In genomic region chr9:4740623-4741364, GRCh38 we compare ENCODE assay signal across 8 cellular contexts. TPM values are rescaled to one million over a fixed set of nuclear protein-coding genes. Genes with fewer than 3 reads are reported as not detected.
DNase-seq lines count a peak whose midpoint lies in the region; ATAC-seq, FAIRE-seq and TF ChIP-seq lines count a peak whose summit lies in the region.

Gene AK3, minus strand, starts transcription at chr9:4741202. Its CDS starts 115 bp downstream, at chr9:4741087.

- DNase-seq in BE2C (peak; percentile 92), NCI-H510A treated with DMSO at 0.1 percent for 48 hours (lab: John Stamatoyannopoulos, UW) (peak; percentile 20), HepG2 (ENCODE audit: low spot score) (peak; percentile 83)
- DNase-seq in activated CD4-positive, alpha-beta T cell treated with anti-CD3 and anti-CD28 coated beads, Interleukin-2, amount 50 U/mL, for 24 hours (ENCODE audit: low read depth in 1 of 2, low spot score in 1 of 2): peak; percentile 54 to 69
- DNase-seq in stimulated activated CD4-positive, alpha-beta T cell treated with anti-CD3 and anti-CD28 coated beads, Interleukin-4, amount 100 ng/mL, for 1 hour: peak; percentile 85

- H3K36me3 ChIP-seq in BE2C: no peaks in the 10 kb centered on the region
- peaks cover 0 to under 1% of the 10 kb centered on the region in 2 experiments; a peak in 1 of 5 replicates for H3K36me3 ChIP-seq in HepG2 (replicated peaks in 1 of 2; ENCODE audit: control insufficient read depth in 1 of 2, insufficient read depth in 2 of 2, low read length in 2 of 2)

- H3K36me3 Mint-ChIP-seq in dendritic cell treated with granulocyte-macrophage colony-stimulating factor and Interleukin-4, amounts not matched to agents 40 ng/mL and 50 ng/mL, for 4 days (ENCODE audit: low read depth): peaks cover 15% of the 10 kb centered on the region

- no peak for FAIRE-seq in HepG2 (lab: Jason Lieb, UNC)

- peak within 1 kb of the TSS; percentile 86 for H3K27ac Mint-ChIP-seq in dendritic cell treated with granulocyte-macrophage colony-stimulating factor and Interleukin-4, amounts not matched to agents 40 ng/mL and 50 ng/mL, for 4 days

- peak; percentile 86 for TF ChIP-seq RAD21 in HepG2 (CRISPR knock-in tag; IDR thresholded peaks at IDR 0.05)

- no peak within 1 kb of the TSS for H2AFZ ChIP-seq in HepG2 (ENCODE audit: low read length)

- WGBS in HepG2 (ENCODE audit: low lambda C conversion rate): 0% methylated on average over 1 of the region's 84 CpGs

- no peaks in the 10 kb centered on the region for H3K9me3 ChIP-seq in BE2C
- H3K9me3 ChIP-seq in HepG2 (ENCODE audit: low read length): no peaks in the 10 kb centered on the region

- TF ChIP-seq EP300 in HepG2 (IDR thresholded peaks at IDR 0.05; ENCODE audit: low read depth in 2 of 2, low read length in 2 of 2) (peak in 1 of 2 experiments; percentile 50; a peak in 1 of 4 replicates), HepG2 (CRISPR knock-in tag; IDR thresholded peaks at IDR 0.05; ENCODE audit: borderline replicate concordance) (no peak)

- intact Hi-C loops in dendritic cell treated with granulocyte-macrophage colony-stimulating factor and Interleukin-4, amounts not matched to agents 40 ng/mL and 50 ng/mL, for 4 days (cut with micrococcal nuclease): loop anchor here (2.0 to 5.0 kb wide), 3 partner anchors 52 to 78 kb away; partner anchors contain the start of genes CDC37L1, PLPP6 and RCL1
- intact Hi-C loops in HepG2 (cut with micrococcal nuclease; ENCODE audit: unreplicated experiment): loop anchor here (1.0 to 5.0 kb wide), 3 partner anchors 33 to 77 kb away; partner anchors contain the start of gene CDC37L1

- CTCF ChIA-PET in HepG2 (lab: Yijun Ruan, JAX; ENCODE audit: low intra/inter-chr PET ratio, low total read pairs): interaction anchor here (1.1 kb wide), 1 partner anchor 9 kb away, joined by 3 read pairs; no protein-coding TSS in a partner anchor

- peaks cover 45% of the 10 kb centered on the region for H3K79me2 ChIP-seq in HepG2 (ENCODE audit: insufficient read depth, low read length)

- H3K4me3 ChIP-seq in BE2C (ENCODE audit: low read depth, low read length) (peak within 1 kb of the TSS; percentile 88), HepG2 (replicated peaks in 1 of 3; ENCODE audit: insufficient read depth in 1 of 3, low read depth in 2 of 3, low read length in 3 of 3) (peak within 1 kb of the TSS; percentile 93 to 98 (median 96))

- peak; percentile 87 to 89 for TF ChIP-seq POLR2A in HepG2 (IDR thresholded peaks at IDR 0.05; ENCODE audit: insufficient read depth in 1 of 2, low read depth in 2 of 2, low read length in 2 of 2)

- peak within 1 kb of the TSS; percentile 98 for H3K9ac ChIP-seq in HepG2 (ENCODE audit: insufficient read depth, low read depth, low read length)

- no peaks in the 10 kb centered on the region for H3K9me3 Mint-ChIP-seq in dendritic cell treated with granulocyte-macrophage colony-stimulating factor and Interleukin-4, amounts not matched to agents 40 ng/mL and 50 ng/mL, for 4 days

- H4K20me1 ChIP-seq in HepG2 (ENCODE audit: insufficient read depth, low read length): peaks cover 28% of the 10 kb centered on the region

- POLR2A ChIA-PET in HepG2 (lab: Yijun Ruan, JAX): interaction anchor here (0.8 to 3.8 kb wide), 20 partner anchors 10 to 1215 kb away, joined by 3 to 33 read pairs (median 7); partner anchors contain the start of genes CDC37L1, JAK2, PLPP6 and RCL1

- in situ Hi-C loops in HepG2 (cut with HindIII; ENCODE audit: extremely low pct_ligation_motif_present, low pct_unique_long_range_greater_than_20kb): no loop called here

- H3K27me3 Mint-ChIP-seq in dendritic cell treated with granulocyte-macrophage colony-stimulating factor and Interleukin-4, amounts not matched to agents 40 ng/mL and 50 ng/mL, for 4 days: no peaks in the 10 kb centered on the region

- H3K27ac ChIP-seq in HepG2 (ENCODE audit: extremely low read length, insufficient read depth, low read length): peak within 1 kb of the TSS; percentile 100

- H3K4me1 ChIP-seq in BE2C (peaks cover 7% of the 10 kb centered on the region), HepG2 (ENCODE audit: insufficient read depth, low read length) (peaks cover 40% of the 10 kb centered on the region)

- TF ChIP-seq CTCF in BE2C (IDR thresholded peaks at IDR 0.05; ENCODE audit: low read depth, low read length) (no peak), HepG2 (CRISPR knock-in tag; IDR thresholded peaks at IDR 0.05) (peak; percentile 70)

- H3K4me3 Mint-ChIP-seq in dendritic cell treated with granulocyte-macrophage colony-stimulating factor and Interleukin-4, amounts not matched to agents 40 ng/mL and 50 ng/mL, for 4 days: peak within 1 kb of the TSS; percentile 87

- BruUV-seq in HepG2 (replicated peaks; lab: Mats Ljungman, UMichigan): no TSS peak

- peak within 1 kb of the TSS; percentile 76 for H3K4me2 ChIP-seq in HepG2 (ENCODE audit: low read depth, low read length)

- H3K27me3 ChIP-seq in BE2C: no peaks in the 10 kb centered on the region
- H3K27me3 ChIP-seq in HepG2 (ENCODE audit: control insufficient read depth in 1 of 2, insufficient read depth in 2 of 2, low read length in 2 of 2): no peaks in the 10 kb centered on the region

- peaks cover 25% of the 10 kb centered on the region for H3K4me1 Mint-ChIP-seq in dendritic cell treated with granulocyte-macrophage colony-stimulating factor and Interleukin-4, amounts not matched to agents 40 ng/mL and 50 ng/mL, for 4 days (ENCODE audit: low read depth)

- ATAC-seq in GM19035 (IDR thresholded peaks at IDR 0.05; ENCODE audit: unreplicated experiment): peak; percentile 85
- ATAC-seq in HG03280 (IDR thresholded peaks at IDR 0.05; ENCODE audit: unreplicated experiment): peak; percentile 93
- ATAC-seq in HepG2: peak; percentile 93

TF ChIP-seq in HepG2, 621 proteins besides CTCF, POLR2A, EP300 and RAD21 (continues in another document):
- TF ChIP-seq ZNF12 (CRISPR knock-in tag; IDR thresholded peaks at IDR 0.05) (0 out of 2 replicates have a peak, but pooled peaks have one; percentile 23), HNRNPUL1 (IDR thresholded peaks at IDR 0.05; ENCODE audit: low read depth, low read length) (no peak), TCF12 (IDR thresholded peaks at IDR 0.05) (no peak), TCF12 (CRISPR knock-in tag; IDR thresholded peaks at IDR 0.05) (peak; percentile 71; the same call in 1 of the 2 replicates), ZNF20 (CRISPR knock-in tag; IDR thresholded peaks at IDR 0.05) (peak; percentile 75), SIX4 (CRISPR knock-in tag; IDR thresholded peaks at IDR 0.05) (no peak), ZNF788 (CRISPR knock-in tag; IDR thresholded peaks at IDR 0.05; ENCODE audit: borderline replicate concordance) (peak; percentile 62; the same call in 1 of the 2 replicates), THAP11 (CRISPR knock-in tag; IDR thresholded peaks at IDR 0.05) (peak; percentile 76), KAT2B (IDR thresholded peaks at IDR 0.05; ENCODE audit: borderline replicate concordance, low read depth, low read length) (no peak), GLI4 (CRISPR knock-in tag; IDR thresholded peaks at IDR 0.05; ENCODE audit: borderline replicate concordance) (peak; percentile 83; the same call in 1 of the 2 replicates), PHF20 (CRISPR knock-in tag; IDR thresholded peaks at IDR 0.05) (peak; percentile 54), ZNF335 (CRISPR knock-in tag; IDR thresholded peaks at IDR 0.05) (no peak), ZNF503 (CRISPR knock-in tag; IDR thresholded peaks at IDR 0.05) (peak; percentile 77), HCFC1 (IDR thresholded peaks at IDR 0.05; ENCODE audit: low read depth, low read length) (no peak), DNMT1 (CRISPR knock-in tag; IDR thresholded peaks at IDR 0.05) (no peak), ZMYM2 (CRISPR knock-in tag; IDR thresholded peaks at IDR 0.05) (no peak)

RNA-seq across cellular contexts. Expression of gene AK3, which starts in this region (rescaled TPM):
- 33.1 TPM for polyA plus RNA-seq in BE2C (2012; ENCODE audit: insufficient read depth, insufficient read length, low read depth)
- 109 and 153 TPM in 2 replicates for total RNA-seq in HepG2 (2016; rRNA removed; fragmentation: Illumina TruSeq; extraction: Trizol)
- total RNA-seq in HepG2 (2016; cell fraction: cytosol; rRNA removed; fragmentation: Illumina TruSeq; extraction: Trizol; ENCODE audit: low read depth): 16.7 and 23.9 TPM in 2 replicates
- 110 and 144 TPM in 2 replicates for total RNA-seq in HepG2 (2016; cell fraction: insoluble cytoplasmic fraction; rRNA removed; fragmentation: Illumina TruSeq; extraction: Trizol)
- 101 and 104 TPM in 2 replicates for total RNA-seq in HepG2 (2016; cell fraction: membrane; rRNA removed; fragmentation: Illumina TruSeq; extraction: Trizol)
- 61.8 and 62.9 TPM in 2 replicates for total RNA-seq in HepG2 (2016; cell fraction: nucleus; rRNA removed; fragmentation: Illumina TruSeq; extraction: Trizol)
- polyA plus RNA-seq in HepG2 (2011; rRNA removed): 65.1 and 76.8 TPM in 2 replicates
- polyA plus RNA-seq in HepG2 (2011; cell fraction: cytosol; rRNA removed): 36.3 and 48.4 TPM in 2 replicates
- 25.4 and 34.0 TPM in 2 replicates for polyA plus RNA-seq in HepG2 (2011; cell fraction: nucleus; rRNA removed)
- 69.0 and 81.6 TPM in 2 replicates for polyA plus RNA-seq in HepG2 (2012)
- 22.4 and 31.8 TPM in 2 replicates for polyA plus RNA-seq in HepG2 (2016; cell fraction: cytosol; fragmentation: Illumina TruSeq; extraction: Trizol; ENCODE audit: low read depth)
- 189 TPM in 2 replicates for polyA plus RNA-seq in HepG2 (2016; cell fraction: insoluble cytoplasmic fraction; fragmentation: Illumina TruSeq; extraction: Trizol; ENCODE audit: low read depth)
- 89.4 and 100 TPM in 2 replicates for polyA plus RNA-seq in HepG2 (2016; cell fraction: membrane; fragmentation: Illumina TruSeq; extraction: Trizol; ENCODE audit: low read depth)
- 119 and 121 TPM in 2 replicates for polyA plus RNA-seq in HepG2 (2016; cell fraction: nucleus; fragmentation: Illumina TruSeq; extraction: Trizol; ENCODE audit: insufficient read depth, low read depth)
- polyA minus RNA-seq in HepG2 (2011; rRNA and poly(A)+ RNA removed; ENCODE audit: low replicate concordance): 14.9 and 54.2 TPM in 2 replicates
- 85.6 and 86.5 TPM in 2 replicates for polyA minus RNA-seq in HepG2 (2011; cell fraction: cytosol; rRNA and poly(A)+ RNA removed)
- 61.7 and 75.2 TPM in 2 replicates for polyA minus RNA-seq in HepG2 (2011; cell fraction: nucleus; rRNA and poly(A)+ RNA removed)

Comparison
In these comparisons a context has a peak if more than half of its experiments do, and no peak if none do; other contexts are left out.
1. Peak in every context shown above with its lines: DNase-seq, ATAC-seq, H3K4me3 ChIP-seq and H3K27ac ChIP-seq.
2. DNase-seq: peak in every context shown above with its lines; median percentile 92 in BE2C; 85 in stimulated activated CD4-positive, alpha-beta T cell treated with anti-CD3 and anti-CD28 coated beads, Interleukin-4, amount 100 ng/mL, for 1 hour; 83 in HepG2; 62 in activated CD4-positive, alpha-beta T cell treated with anti-CD3 and anti-CD28 coated beads, Interleukin-2, amount 50 U/mL, for 24 hours; 20 in NCI-H510A treated with DMSO at 0.1 percent for 48 hours.